In genomic region chr20:53142651-53143177, GRCh38 we compare ENCODE assay signal across 20 cellular contexts.
DNase-seq lines count a peak whose midpoint lies in the region; ATAC-seq, FAIRE-seq and TF ChIP-seq lines count a peak whose summit lies in the region.
"Had no signal": no experiment of that assay in that cellular context is flagged by ENCODE, and none has a peak within 500 bp of the region (broad histone marks: within the 10 kb centered on the region; RNA-seq: fewer than 3 reads in every experiment).

No MANE protein-coding gene starts in this region.

- no peak overlapping the region for H3K9ac ChIP-seq in HepG2 (ENCODE audit: insufficient read depth, low read depth, low read length)
- H3K9ac ChIP-seq: KMS-11 had no signal

- in situ Hi-C loops in HepG2 (cut with HindIII; ENCODE audit: extremely low pct_ligation_motif_present, low pct_unique_long_range_greater_than_20kb): no loop called here

- no peak for FAIRE-seq in HepG2 (lab: Jason Lieb, UNC)
- FAIRE-seq: A549, GM12891 had no signal

- TF ChIP-seq CTCF in HepG2 (CRISPR knock-in tag; IDR thresholded peaks at IDR 0.05): no peak
- no peak for TF ChIP-seq CTCF in right lobe of liver (IDR thresholded peaks at IDR 0.05)
- TF ChIP-seq CTCF in body of pancreas (IDR thresholded peaks at IDR 0.05): no peak
- TF ChIP-seq CTCF in retinal pigment epithelial cell (conservative IDR thresholded peaks at IDR 0.05; ENCODE audit: low read depth, low read length): no peak

- intact Hi-C loops in HepG2 (cut with micrococcal nuclease; ENCODE audit: unreplicated experiment): no loop called here
- intact Hi-C loops in right lobe of liver (cut with DNase I): no loop called here
- intact Hi-C loops in body of pancreas (cut with DNase I): no loop called here

- no TSS peak for BruUV-seq in HepG2 (replicated peaks; lab: Mats Ljungman, UMichigan)

- ATAC-seq in HepG2 (no peak), right lobe of liver (no peak), body of pancreas (no peak), HG03354 (IDR thresholded peaks at IDR 0.05; ENCODE audit: poor library complexity, severe bottlenecking, unreplicated experiment) (no peak), GM21576 (IDR thresholded peaks at IDR 0.05; ENCODE audit: unreplicated experiment) (no peak)
- ATAC-seq: A549 had no signal

- no peak for TF ChIP-seq EP300 in HepG2 (IDR thresholded peaks at IDR 0.05; ENCODE audit: low read depth in 2 of 2, low read length in 2 of 2)
- TF ChIP-seq EP300 in HepG2 (CRISPR knock-in tag; IDR thresholded peaks at IDR 0.05; ENCODE audit: borderline replicate concordance): no peak

- WGBS in HepG2 (ENCODE audit: low lambda C conversion rate): 67% methylated on average over 9 of the region's 9 CpGs
- 79% methylated on average over 9 of the region's 9 CpGs for WGBS in right lobe of liver (ENCODE audit: insufficient coverage, low coverage, low lambda C conversion rate, missing lambda C conversion rate)
- 81 to 84% methylated on average over 9 of the region's 9 CpGs for WGBS in body of pancreas, 2 donors

- H3K4me1 ChIP-seq in HepG2 (ENCODE audit: insufficient read depth, low read length): no peaks in the 10 kb centered on the region
- no peaks in the 10 kb centered on the region for H3K4me1 ChIP-seq in right lobe of liver
- H3K4me1 ChIP-seq in body of pancreas: no peaks in the 10 kb centered on the region
- H3K4me1 ChIP-seq: A549, SJSA1 had no signal

- no peak overlapping the region for H3K4me2 ChIP-seq in HepG2 (ENCODE audit: low read depth, low read length)
- H3K4me2 ChIP-seq: A549, KMS-11 had no signal

- H3K36me3 ChIP-seq in HepG2 (replicated peaks in 1 of 2; ENCODE audit: control insufficient read depth in 1 of 2, insufficient read depth in 2 of 2, low read length in 2 of 2) (no peaks in the 10 kb centered on the region), right lobe of liver (no peaks in the 10 kb centered on the region), body of pancreas (replicated peaks in 1 of 2; ENCODE audit: insufficient read depth in 1 of 2, low read depth in 2 of 2) (no peaks in the 10 kb centered on the region)
- H3K36me3 ChIP-seq: SJSA1 had no signal

- TF ChIP-seq RAD21 in HepG2 (CRISPR knock-in tag; IDR thresholded peaks at IDR 0.05): no peak

- TF ChIP-seq POLR2A in HepG2 (IDR thresholded peaks at IDR 0.05; ENCODE audit: insufficient read depth in 1 of 2, low read depth in 2 of 2, low read length in 2 of 2): no peak
- TF ChIP-seq POLR2A in right lobe of liver (IDR thresholded peaks at IDR 0.05): no peak
- TF ChIP-seq POLR2A in body of pancreas (IDR thresholded peaks at IDR 0.05): no peak

- no peak overlapping the region for H3K4me3 ChIP-seq in HepG2 (replicated peaks in 1 of 3; ENCODE audit: insufficient read depth in 1 of 3, low read depth in 2 of 3, low read length in 3 of 3)
- no peak overlapping the region for H3K4me3 ChIP-seq in right lobe of liver
- H3K4me3 ChIP-seq in body of pancreas: no peak overlapping the region
- H3K4me3 ChIP-seq in retinal pigment epithelial cell (ENCODE audit: low read length): no peak overlapping the region
- H3K4me3 ChIP-seq: A549, SJSA1 had no signal

- H3K27ac ChIP-seq in HepG2 (ENCODE audit: extremely low read length, insufficient read depth, low read length): no peak overlapping the region
- H3K27ac ChIP-seq in right lobe of liver: no peak overlapping the region
- H3K27ac ChIP-seq in body of pancreas: no peak overlapping the region
- H3K27ac ChIP-seq: A549, KMS-11, SJSA1 had no signal

- no peaks in the 10 kb centered on the region for H3K27me3 ChIP-seq in HepG2 (ENCODE audit: control insufficient read depth in 1 of 2, insufficient read depth in 2 of 2, low read length in 2 of 2)
- H3K27me3 ChIP-seq in right lobe of liver: no peaks in the 10 kb centered on the region
- H3K27me3 ChIP-seq in body of pancreas: no peaks in the 10 kb centered on the region
- H3K27me3 ChIP-seq: SJSA1 had no signal

- H3K9me3 ChIP-seq in HepG2 (ENCODE audit: low read length) (no peaks in the 10 kb centered on the region), right lobe of liver (no peaks in the 10 kb centered on the region), body of pancreas (no peaks in the 10 kb centered on the region)
- H3K9me3 ChIP-seq: A549, SJSA1 had no signal

- DNase-seq in HepG2 (ENCODE audit: low spot score) (no peak), right lobe of liver (no peak), body of pancreas (peak; percentile 15 to 29 (median 23)), retinal pigment epithelial cell (ENCODE audit: low read depth) (peak; percentile 100), D341Med (ENCODE audit: low spot score) (no peak)
- DNase-seq: C1 segment of cervical spinal cord, DMS 273 treated with DMSO at 0.1 percent for 48 hours, GDM1, GOT3, NCI-H1092 treated with DMSO at 0.1 percent for 48 hours, NCI-H2107, NCI-H2227 treated with DMSO at 0.1 percent for 48 hours, NCI-H524 treated with DMSO at 0.1 percent for 48 hours, RPMI8226 had no signal

- no peak overlapping the region for H2AFZ ChIP-seq in HepG2 (ENCODE audit: low read length)

- CTCF ChIA-PET in HepG2 (lab: Yijun Ruan, JAX; ENCODE audit: low intra/inter-chr PET ratio, low total read pairs): no interaction called here

- H3K79me2 ChIP-seq in HepG2 (ENCODE audit: insufficient read depth, low read length): no peaks in the 10 kb centered on the region

- no peaks in the 10 kb centered on the region for H4K20me1 ChIP-seq in HepG2 (ENCODE audit: insufficient read depth, low read length)

- POLR2A ChIA-PET in HepG2 (lab: Yijun Ruan, JAX): no interaction called here

TF ChIP-seq in HepG2, 621 proteins besides CTCF, POLR2A, EP300 and RAD21:
- TF ChIP-seq HDAC1 (CRISPR knock-in tag; IDR thresholded peaks at IDR 0.05) (no peak), USF2 (IDR thresholded peaks at IDR 0.05; ENCODE audit: low read depth, low read length) (no peak), USF2 (CRISPR knock-in tag; IDR thresholded peaks at IDR 0.05; ENCODE audit: borderline replicate concordance) (peak; percentile 21; the same call in 1 of the 2 replicates), ZNF772 (CRISPR knock-in tag; IDR thresholded peaks at IDR 0.05) (no peak)

Comparison
In these comparisons a context has a peak if more than half of its experiments do, and no peak if none do; other contexts are left out.
1. DNase-seq: peak in body of pancreas (4 of 4) and retinal pigment epithelial cell (single experiment); none in HepG2 (single experiment), right lobe of liver (0 of 3) and D341Med (single experiment).